In genomic region chr18:56913970-56914369, GRCh38 we compare ENCODE assay signal across 17 cellular contexts.
A peak's percentile ranks its signal among the peaks of the same experiment; 100 is the strongest.
DNase-seq lines count a peak whose midpoint lies in the region; TF ChIP-seq lines count a peak whose summit lies in the region.
"Had no signal": no experiment of that assay in that cellular context is flagged by ENCODE, and none has a peak within 500 bp of the region (broad histone marks: within the 10 kb centered on the region; RNA-seq: fewer than 3 reads in every experiment).

No MANE protein-coding gene starts in this region.

- H3K27me3 ChIP-seq in mesenchymal stem cell (ENCODE audit: control insufficient read depth in 1 of 2, insufficient read depth in 1 of 2, low read length in 2 of 2), result no peaks in the 10 kb centered on the region

- intact Hi-C loops in Calu3 (cut with micrococcal nuclease; ENCODE audit: unreplicated experiment), result no loop called here

- H2BK120ac ChIP-seq in mesenchymal stem cell (ENCODE audit: low read depth, low read length), result peak overlapping the region; percentile 61

- no peaks in the 10 kb centered on the region for H3K36me3 ChIP-seq in mesenchymal stem cell (ENCODE audit: control insufficient read depth in 1 of 2, insufficient read depth in 2 of 2, low read depth in 1 of 2, low read length in 2 of 2)

- no peak overlapping the region for H2AK5ac ChIP-seq in mesenchymal stem cell (ENCODE audit: low read length, severe bottlenecking)

- no peak overlapping the region for H3K4ac ChIP-seq in mesenchymal stem cell (ENCODE audit: low read depth in 1 of 2, low read length in 2 of 2)

- no peaks in the 10 kb centered on the region for H3K9me3 Mint-ChIP-seq in Calu3 (ENCODE audit: low read depth, unreplicated experiment)

- no peak overlapping the region for H3K9ac ChIP-seq in mesenchymal stem cell (ENCODE audit: low read length)

- peak overlapping the region; percentile 32 for H3K27ac Mint-ChIP-seq in Calu3 (ENCODE audit: unreplicated experiment)
- H3K27ac Mint-ChIP-seq: IgD-negative memory B cell, T-cell had no signal

- H3K27ac ChIP-seq in mesenchymal stem cell (ENCODE audit: low read length, poor library complexity, severe bottlenecking) (no peak overlapping the region), substantia nigra (ENCODE audit: low read depth, low read length, poor library complexity, severe bottlenecking) (no peak overlapping the region)

- no peak overlapping the region for H3K23ac ChIP-seq in mesenchymal stem cell (ENCODE audit: low read length in 2 of 2)

- no peak overlapping the region for H2BK15ac ChIP-seq in mesenchymal stem cell (ENCODE audit: low read depth, poor library complexity, severe bottlenecking)

- no peak overlapping the region for H3K14ac ChIP-seq in mesenchymal stem cell (ENCODE audit: low read length in 2 of 2)

- H4K91ac ChIP-seq in mesenchymal stem cell (ENCODE audit: low read length), result peak overlapping the region; percentile 39

- H3K36me3 Mint-ChIP-seq in Calu3 (ENCODE audit: insufficient read depth, unreplicated experiment), result no peaks in the 10 kb centered on the region

- no peak for TF ChIP-seq CTCF in Calu3 (IDR thresholded peaks at IDR 0.05; ENCODE audit: unreplicated experiment)

- no peak overlapping the region for H3K4me2 ChIP-seq in mesenchymal stem cell (ENCODE audit: low read length, poor library complexity, severe bottlenecking)

- no peak overlapping the region for H2BK5ac ChIP-seq in mesenchymal stem cell (ENCODE audit: low read depth, low read length, poor library complexity, severe bottlenecking)

- H3K4me1 Mint-ChIP-seq in Calu3 (ENCODE audit: low read depth, unreplicated experiment), result peaks cover 10% of the 10 kb centered on the region
- H3K4me1 Mint-ChIP-seq: IgD-negative memory B cell, T-cell had no signal

- H3K9me3 ChIP-seq in mesenchymal stem cell (ENCODE audit: control insufficient read depth, low read length), result no peaks in the 10 kb centered on the region

- WGBS in mesenchymal stem cell, result 76% methylated on average over 4 of the region's 4 CpGs

- H2AFZ ChIP-seq in mesenchymal stem cell (ENCODE audit: low read depth, low read length), result no peak overlapping the region

- CTCF ChIA-PET in Calu3 (lab: Charles Lee), result no interaction called here

- DNase-seq in Calu3 (no peak), ELF-1 (ENCODE audit: low read depth, low spot score) (peak; percentile 66), NCI-H345 (lab: John Stamatoyannopoulos, UW) (peak; percentile 72), mesenchymal stem cell (no peak), DMS79 treated with DMSO at 0.1 percent for 48 hours (lab: John Stamatoyannopoulos, UW) (no peak), NCI-H526 treated with DMSO at 0.1 percent for 48 hours (lab: John Stamatoyannopoulos, UW) (no peak), substantia nigra (lab: John Stamatoyannopoulos, UW) (no peak)
- DNase-seq: ACHN; C1 segment of cervical spinal cord; CD8-positive, alpha-beta memory T cell; DND-41; HCEC 1CT; Karpas-422; NCI-H226; SHP77 treated with DMSO at 0.1 percent for 48 hours; T-cell had no signal

- H2BK12ac ChIP-seq in mesenchymal stem cell (ENCODE audit: low read length in 2 of 2), result no peak overlapping the region

- no TSS peak for BruUV-seq in Calu3 (replicated peaks; lab: Mats Ljungman, UMichigan)

- no peaks in the 10 kb centered on the region for H3K4me1 ChIP-seq in mesenchymal stem cell (ENCODE audit: control insufficient read depth, insufficient read depth, low read depth, low read length)

- no peak overlapping the region for H3K4me3 Mint-ChIP-seq in Calu3 (ENCODE audit: low read depth, unreplicated experiment)
- H3K4me3 Mint-ChIP-seq: CD8-positive, alpha-beta memory T cell; IgD-negative memory B cell; T-cell had no signal

- no peaks in the 10 kb centered on the region for H3K27me3 Mint-ChIP-seq in Calu3 (ENCODE audit: unreplicated experiment)
- H3K27me3 Mint-ChIP-seq: IgD-negative memory B cell, T-cell had no signal

- H3K4me3 ChIP-seq in mesenchymal stem cell (ENCODE audit: insufficient read depth in 1 of 2, low read depth in 1 of 2, low read length in 2 of 2), result no peak overlapping the region

- no peak overlapping the region for H4K8ac ChIP-seq in mesenchymal stem cell (ENCODE audit: low read length)

- H3K18ac ChIP-seq in mesenchymal stem cell (ENCODE audit: low read depth in 1 of 2, low read length in 2 of 2), result no peak overlapping the region

- H3K79me1 ChIP-seq in mesenchymal stem cell (replicated peaks; ENCODE audit: low read length, poor library complexity, severe bottlenecking), result peaks cover 4% of the 10 kb centered on the region

Comparison
In these comparisons a context has a peak if more than half of its experiments do, and no peak if none do; other contexts are left out.
1. DNase-seq: peak in ELF-1 (single experiment) and NCI-H345 (single experiment); none in Calu3 (single experiment), mesenchymal stem cell (single experiment), DMS79 treated with DMSO at 0.1 percent for 48 hours (single experiment), NCI-H526 treated with DMSO at 0.1 percent for 48 hours (single experiment) and substantia nigra (0 of 49).